ENCODE assay signal across 11 cellular contexts in the genomic region with DNA sequence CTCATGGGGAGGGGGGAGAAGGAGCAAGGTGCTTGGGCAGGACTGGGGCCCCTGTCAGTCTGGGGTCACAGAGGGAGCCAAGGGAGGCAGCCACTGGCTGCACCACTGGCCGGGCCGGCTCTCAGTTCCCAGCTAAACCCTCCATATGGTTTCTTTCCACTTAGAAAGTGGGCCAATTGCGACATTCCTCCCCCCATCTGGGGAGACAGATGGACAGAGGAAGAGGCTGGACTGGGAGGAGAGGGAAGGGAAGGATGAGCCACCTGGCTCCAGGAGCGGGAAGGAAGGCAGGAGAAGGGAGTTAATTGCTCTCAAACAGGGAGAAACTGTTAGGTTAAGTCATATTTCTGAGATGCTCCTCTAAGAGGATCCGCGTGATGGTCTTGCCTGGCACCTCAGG.
"Had no signal": no experiment of that assay in that cellular context is flagged by ENCODE, and none has a peak within 500 bp of the region (broad histone marks: within the 10 kb centered on the region; RNA-seq: fewer than 3 reads in every experiment).

No MANE protein-coding gene starts in this region.

- H3K27ac ChIP-seq: cardiac muscle cell, coronary artery, parathyroid adenoma, stomach had no signal

- H3K9me3 ChIP-seq: stomach had no signal

- H3K27me3 ChIP-seq: cardiac muscle cell had no signal

- H3K4me3 ChIP-seq: cardiac muscle cell, coronary artery, lung, stomach had no signal

- DNase-seq: activated CD4-positive, alpha-beta memory T cell treated with anti-CD3 and anti-CD28 coated beads for 36 hours; activated effector memory CD4-positive, alpha-beta T cell treated with anti-CD3 and anti-CD28 coated beads, Interleukin-2, amount 50 U/mL, for 16 hours; activated T-cell treated with anti-CD3 and anti-CD28 coated beads, Interleukin-2, amount 50 U/mL, for 4 hours; effector CD4-positive, alpha-beta T cell; midbrain; stimulated activated CD4-positive, alpha-beta T cell treated with anti-CD3 and anti-CD28 coated beads, Interleukin-4, amount 100 ng/mL, for 4 hours; stomach had no signal

- H3K36me3 ChIP-seq: cardiac muscle cell, stomach had no signal
